9 cellular contexts compared by ENCODE assay signal in genomic region chr6:135162678-135163439, GRCh38. TPM values are rescaled to one million over a fixed set of nuclear protein-coding genes. Genes with fewer than 3 reads are reported as not detected.
DNase-seq lines count a peak whose midpoint lies in the region; ATAC-seq and TF ChIP-seq lines count a peak whose summit lies in the region.
"Had no signal": no experiment of that assay in that cellular context is flagged by ENCODE, and none has a peak within 500 bp of the region (broad histone marks: within the 10 kb centered on the region; RNA-seq: fewer than 3 reads in every experiment).

No MANE protein-coding gene starts in this region.

- H3K4me1 ChIP-seq in BE2C (no peaks in the 10 kb centered on the region), right atrium auricular region (no peaks in the 10 kb centered on the region), uterus (no peaks in the 10 kb centered on the region)

- peak; percentile 40 for ATAC-seq in GM19035 (IDR thresholded peaks at IDR 0.05; ENCODE audit: unreplicated experiment)
- ATAC-seq: left colon had no signal

- no peak for TF ChIP-seq POLR2A in uterus (IDR thresholded peaks at IDR 0.05)

- no peaks in the 10 kb centered on the region for H3K36me3 ChIP-seq in BE2C
- no peaks in the 10 kb centered on the region for H3K36me3 ChIP-seq in right atrium auricular region
- H3K36me3 ChIP-seq in uterus = no peaks in the 10 kb centered on the region

- H3K27me3 ChIP-seq in BE2C = no peaks in the 10 kb centered on the region
- no peaks in the 10 kb centered on the region for H3K27me3 ChIP-seq in right atrium auricular region
- no peaks in the 10 kb centered on the region for H3K27me3 ChIP-seq in uterus

- peak; percentile 92 for TF ChIP-seq CTCF in BE2C (IDR thresholded peaks at IDR 0.05; ENCODE audit: low read depth, low read length)
- TF ChIP-seq CTCF in right atrium auricular region (IDR thresholded peaks at IDR 0.05) = peak; percentile 25 to 61
- peak in 1 of 4 experiments; percentile 40 for TF ChIP-seq CTCF in uterus (IDR thresholded peaks at IDR 0.05)

- intact Hi-C loops in uterus (cut with DNase I; ENCODE audit: low total_unique reads) = no loop called here

- H3K4me3 ChIP-seq in BE2C (ENCODE audit: low read depth, low read length) (peak overlapping the region; percentile 40), right atrium auricular region (no peak overlapping the region), uterus (no peak overlapping the region)

- DNase-seq in BE2C (peak; percentile 76), NCI-H1105 treated with DMSO at 0.1 percent for 48 hours (lab: John Stamatoyannopoulos, UW) (peak; percentile 70), right atrium auricular region (ENCODE audit: low spot score) (no peak), uterus (no peak), medulla oblongata (ENCODE audit: extremely low spot score) (no peak)
- peak; percentile 67 to 72 for DNase-seq in activated T-cell treated with anti-CD3 and anti-CD28 coated beads, Interleukin-2, amount 50 U/mL, for 48 hours
- DNase-seq in stimulated activated CD8-positive, alpha-beta memory T cell treated with anti-CD3 and anti-CD28 coated beads, Interleukin-4, amount 100 ng/mL, for 48 hours = peak; percentile 79

- H3K9me3 ChIP-seq in BE2C (no peaks in the 10 kb centered on the region), right atrium auricular region (no peaks in the 10 kb centered on the region), uterus (no peaks in the 10 kb centered on the region)

- no peak overlapping the region for H3K27ac ChIP-seq in right atrium auricular region
- H3K27ac ChIP-seq in uterus = no peak overlapping the region

RNA-seq across cellular contexts. Expression of gene MYB, which starts 18.2 kb away (rescaled TPM):
- polyA plus RNA-seq in BE2C (2012; ENCODE audit: insufficient read depth, insufficient read length, low read depth) = 1.2 TPM
- total RNA-seq in right atrium auricular region (under 1 TPM in 1 of 2 donors, not detected in 1; 0.16 TPM), uterus (1 to 10 TPM in 1 of 4 donors, under 1 TPM in 2, not detected in 1; 0.18 to 4.0 (median 0.59) TPM)

Comparison
In these comparisons a context has a peak if more than half of its experiments do, and no peak if none do; other contexts are left out.
1. DNase-seq: peak in BE2C (single experiment), NCI-H1105 treated with DMSO at 0.1 percent for 48 hours (single experiment), activated T-cell treated with anti-CD3 and anti-CD28 coated beads, Interleukin-2, amount 50 U/mL, for 48 hours (2 of 2) and stimulated activated CD8-positive, alpha-beta memory T cell treated with anti-CD3 and anti-CD28 coated beads, Interleukin-4, amount 100 ng/mL, for 48 hours (single experiment); none in right atrium auricular region (single experiment), uterus (0 of 2) and medulla oblongata (single experiment).